In genomic region chr17:2602597-2603017, GRCh38 we compare ENCODE assay signal across 13 cellular contexts. TPM values are rescaled to one million over a fixed set of nuclear protein-coding genes. Genes with fewer than 3 reads are reported as not detected.
DNase-seq lines count a peak whose midpoint lies in the region; ATAC-seq, FAIRE-seq and TF ChIP-seq lines count a peak whose summit lies in the region.
"Had no signal": no experiment of that assay in that cellular context is flagged by ENCODE, and none has a peak within 500 bp of the region (broad histone marks: within the 10 kb centered on the region; RNA-seq: fewer than 3 reads in every experiment).

No MANE protein-coding gene starts in this region.

- TF ChIP-seq CTCF in K562 (IDR thresholded peaks at IDR 0.05 in 2 of 3, conservative IDR thresholded peaks at IDR 0.05 in 1 of 3; ENCODE audit: insufficient read depth in 2 of 3, low read depth in 1 of 3, low read length in 3 of 3) (no peak), nephron (IDR thresholded peaks at IDR 0.05; ENCODE audit: unreplicated experiment in 3 of 3) (no peak)

- no peak for TF ChIP-seq RAD21 in K562 (CRISPR knock-in tag; conservative IDR thresholded peaks at IDR 0.05 in 1 of 2, IDR thresholded peaks at IDR 0.05 in 1 of 2)

- no peak for FAIRE-seq in K562 (lab: Jason Lieb, UNC)

- peaks cover 21% of the 10 kb centered on the region for H3K36me3 Mint-ChIP-seq in nephron (ENCODE audit: low read depth)

- POLR2A ChIA-PET in K562 (lab: Yijun Ruan, JAX), result no interaction called here

- peak overlapping the region in 2 of 3 experiments; percentile 4 to 17 for H3K27ac Mint-ChIP-seq in nephron

- no peak for TF ChIP-seq POLR2A in K562 (conservative IDR thresholded peaks at IDR 0.05)

- no peak overlapping the region for H3K9ac ChIP-seq in K562 (ENCODE audit: insufficient read depth in 1 of 2, low read depth in 2 of 2, low read length in 2 of 2)

- CTCF ChIA-PET in K562 (lab: Yijun Ruan, JAX; ENCODE audit: low intra/inter-chr PET ratio), result no interaction called here

- intact Hi-C loops in K562 (cut with micrococcal nuclease), result no loop called here

- ATAC-seq in K562 (no peak), HG02973 (IDR thresholded peaks at IDR 0.05; ENCODE audit: unreplicated experiment) (no peak)
- ATAC-seq: stimulated activated naive B cell treated with anti-CD40 and anti-IgM and Interleukin-4, amounts not matched to agents 10 μg/mL and 1 μg/mL and 100 μg/mL, for 72 hours had no signal

- no peaks in the 10 kb centered on the region for H3K9me3 Mint-ChIP-seq in nephron
- H3K9me3 Mint-ChIP-seq: stimulated activated naive B cell treated with anti-CD40 and anti-IgM and Interleukin-4, amounts not matched to agents 10 μg/mL and 1 μg/mL and 100 μg/mL, for 72 hours had no signal

- H3K4me1 ChIP-seq in K562 (replicated peaks in 1 of 2; ENCODE audit: control insufficient read depth in 2 of 2, insufficient read depth in 2 of 2, low read length in 2 of 2), result no peaks in the 10 kb centered on the region; a peak in 1 of 5 replicates

- peak overlapping the region in 1 of 3 experiments; percentile 2 for H3K4me3 Mint-ChIP-seq in nephron
- H3K4me3 Mint-ChIP-seq: stimulated activated naive B cell treated with anti-CD40 and anti-IgM and Interleukin-4, amounts not matched to agents 10 μg/mL and 1 μg/mL and 100 μg/mL, for 72 hours had no signal

- H3K27me3 ChIP-seq in K562 (ENCODE audit: control insufficient read depth in 2 of 2, insufficient read depth in 2 of 2, low read length in 2 of 2), result no peaks in the 10 kb centered on the region

- H4K20me1 ChIP-seq in K562 (replicated peaks; ENCODE audit: control insufficient read depth, insufficient read depth, low read length), result no peaks in the 10 kb centered on the region; the same call in 1 of the 2 replicates

- H3K27ac ChIP-seq in K562 (ENCODE audit: extremely low read depth, low read depth, low read length) (no peak overlapping the region), caudate nucleus (ENCODE audit: low read depth, low read length) (no peak overlapping the region)

- 0 out of 3 replicates have a peak, but pooled peaks cover 4% of the 10 kb centered on the region for H3K36me3 ChIP-seq in K562 (ENCODE audit: control insufficient read depth, insufficient read depth, low read length)

- BruUV-seq in K562 (replicated peaks; lab: Mats Ljungman, UMichigan), result no TSS peak

- DNase-seq in NCI-H1092 treated with DMSO at 0.1 percent for 48 hours (lab: John Stamatoyannopoulos, UW), result peak; percentile 1
- DNase-seq in NCI-H1092 (lab: John Stamatoyannopoulos, UW), result no peak
- peak; percentile 27 for DNase-seq in NCI-H2029 treated with DMSO at 0.1 percent for 48 hours (lab: John Stamatoyannopoulos, UW)
- no peak for DNase-seq in K562 (ENCODE audit: extremely low read depth in 1 of 4, low spot score in 3 of 4)
- no peak for DNase-seq in caudate nucleus (lab: John Stamatoyannopoulos, UW)
- no peak for DNase-seq in NCI-H524 (lab: John Stamatoyannopoulos, UW)
- DNase-seq: 8988T; activated gamma-delta T cell; Kasumi-1; stimulated activated naive B cell treated with anti-CD40 and anti-IgM and Interleukin-4, amounts not matched to agents 10 μg/mL and 1 μg/mL and 100 μg/mL, for 72 hours; T-helper 9 cell had no signal

- WGBS in K562 (ENCODE audit: insufficient coverage, low coverage, missing lambda C conversion rate), result 54% methylated on average over 6 of the region's 6 CpGs

- H3K9me1 ChIP-seq in K562 (ENCODE audit: control insufficient read depth, insufficient read depth, low read length), result no peaks in the 10 kb centered on the region

- H3K79me2 ChIP-seq in K562 (ENCODE audit: control insufficient read depth, insufficient read depth, low read length), result peaks cover 96% of the 10 kb centered on the region

- no peak overlapping the region for H3K4me3 ChIP-seq in K562

- no peak overlapping the region for H2AFZ ChIP-seq in K562 (ENCODE audit: low read depth, low read length)

- TF ChIP-seq EP300 in K562 (IDR thresholded peaks at IDR 0.05; ENCODE audit: low read length), result no peak

- no peaks in the 10 kb centered on the region for H3K9me3 ChIP-seq in K562 (replicated peaks; ENCODE audit: control insufficient read depth, insufficient read depth, low read depth, low read length)

- in situ Hi-C loops in K562 (cut with MboI), result no loop called here

- no peak overlapping the region for H3K4me2 ChIP-seq in K562 (ENCODE audit: insufficient read depth, low read length)

- H3K4me1 Mint-ChIP-seq in nephron, result peaks cover 36% of the 10 kb centered on the region

- H3K27me3 Mint-ChIP-seq in nephron (ENCODE audit: low read depth), result no peaks in the 10 kb centered on the region
- H3K27me3 Mint-ChIP-seq: stimulated activated naive B cell treated with anti-CD40 and anti-IgM and Interleukin-4, amounts not matched to agents 10 μg/mL and 1 μg/mL and 100 μg/mL, for 72 hours had no signal

TF ChIP-seq in K562, 482 proteins besides CTCF, POLR2A, EP300 and RAD21:
- TF ChIP-seq RBBP5 (IDR thresholded peaks at IDR 0.05; ENCODE audit: borderline replicate concordance, insufficient read depth, low read length, poor library complexity, severe bottlenecking) (no peak), HMBOX1 (IDR thresholded peaks at IDR 0.05) (peak; percentile 8; the same call in 1 of the 2 replicates), HES1 (IDR thresholded peaks at IDR 0.05; ENCODE audit: low read depth) (peak; percentile 50; the same call in 1 of the 2 replicates)
TF ChIP-seq in K562: peak in this region for 2.

RNA-seq across cellular contexts. Expression of gene PAFAH1B1, which starts 9.2 kb away (rescaled TPM):
- 62.7 and 148 TPM in 2 replicates for total RNA-seq in K562 (2011; cell fraction: chromatin; rRNA removed; ENCODE audit: low replicate concordance)
- total RNA-seq in K562 (2011; cell fraction: nucleolus; rRNA removed), result 24.2 and 29.3 TPM in 2 replicates
- 59.6 and 81.6 TPM in 2 replicates for total RNA-seq in K562 (2011; cell fraction: nucleoplasm; rRNA removed)
- total RNA-seq in K562 (2014; rRNA removed) (23.8 and 32.6 TPM in 2 replicates), K562 (2014; rRNA removed; fragmentation: Illumina TruSeq; extraction: Trizol) (54.6 and 66.5 TPM in 2 replicates), K562 (2015; rRNA removed; fragmentation: Illumina TruSeq; extraction: Trizol) (45.0 and 48.2 TPM in 2 replicates), K562 (2021) (66.4 and 72.4 TPM in 2 replicates)
- polyA plus RNA-seq in K562 (2011; rRNA removed) (46.8 and 55.2 TPM in 2 replicates), K562 (2014; fragmentation: Illumina TruSeq; extraction: Trizol) (40.2 and 48.8 TPM in 2 replicates), K562 (2014; fragmentation: Nextera tagmentation; extraction: Ambion mirVana) (10 to 100 TPM; 32.1 to 37.3 TPM), K562 (2014; rRNA removed) (23.3 and 27.3 TPM in 2 replicates)
- 14.9 and 28.2 TPM in 2 replicates for polyA plus RNA-seq in K562 (2011; cell fraction: cytosol; rRNA removed)
- polyA plus RNA-seq in K562 (2011; cell fraction: nucleus; rRNA removed), result 28.5 and 44.1 TPM in 2 replicates
- polyA plus RNA-seq in K562 (2012), result 48.1 and 57.4 TPM in 2 replicates
- polyA minus RNA-seq in K562 (2011; rRNA and poly(A)+ RNA removed), result 64.6 and 80.0 TPM in 2 replicates
- 25.8 and 42.9 TPM in 2 replicates for polyA minus RNA-seq in K562 (2011; cell fraction: cytosol; rRNA and poly(A)+ RNA removed)
- 10.2 and 16.9 TPM in 2 replicates for polyA minus RNA-seq in K562 (2011; cell fraction: nucleus; rRNA and poly(A)+ RNA removed)

Comparison
In these comparisons a context has a peak if more than half of its experiments do, and no peak if none do; other contexts are left out.
1. DNase-seq: peak in NCI-H1092 treated with DMSO at 0.1 percent for 48 hours (single experiment) and NCI-H2029 treated with DMSO at 0.1 percent for 48 hours (single experiment); none in NCI-H1092 (single experiment), K562 (0 of 4), caudate nucleus (0 of 61) and NCI-H524 (0 of 2).